Comparison of ENCODE assay signal across 1 cellular context in the genomic region with DNA sequence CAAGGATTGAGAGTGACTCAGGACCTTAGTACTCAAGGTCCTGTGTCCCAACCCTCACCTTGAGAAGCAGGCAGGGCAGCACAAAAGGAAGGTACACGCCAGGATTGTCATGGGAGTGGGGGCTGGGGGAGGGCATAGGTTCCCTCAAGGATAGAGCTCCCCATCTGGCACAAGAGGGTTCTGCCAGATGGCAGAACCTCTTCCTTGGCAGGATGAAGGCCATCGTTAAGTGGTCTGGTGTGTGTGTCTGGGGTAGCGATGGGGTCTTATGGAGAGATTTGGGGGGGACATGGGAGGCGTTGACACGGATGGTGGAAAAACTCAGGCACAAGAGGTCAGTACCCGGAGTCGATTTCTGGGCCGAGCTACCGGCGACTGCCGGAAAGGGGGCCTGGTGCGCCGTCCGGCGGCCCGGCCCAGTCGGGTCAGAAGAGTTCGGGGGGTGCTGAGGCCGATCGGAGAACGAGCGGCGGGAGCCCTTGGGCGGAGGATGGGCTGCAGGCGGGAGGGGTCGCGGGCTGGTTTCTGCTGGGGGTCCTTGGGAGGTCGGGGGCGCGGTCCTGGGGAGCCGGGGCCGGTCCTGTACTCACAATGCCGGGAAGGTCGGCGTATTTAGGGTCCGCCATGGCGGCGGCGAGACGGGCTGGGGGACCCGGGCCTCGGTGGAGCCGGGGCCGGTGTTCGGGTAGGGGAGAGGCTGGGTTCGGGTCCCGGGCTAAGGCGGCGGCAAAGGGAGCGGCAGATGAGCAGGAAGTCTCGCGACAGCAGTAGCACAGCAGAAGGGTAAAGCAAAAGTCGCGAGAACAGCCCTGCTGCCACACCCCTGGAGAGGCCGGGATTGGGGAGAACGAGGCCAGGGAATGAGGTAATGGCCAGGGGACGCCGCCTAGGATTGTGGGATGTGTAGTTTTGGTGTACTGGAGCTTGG.
TF ChIP-seq lines count a peak whose summit lies in the region.

A gene (minus strand): TSS at position 755 of the 928 bp plus-strand sequence. CDS start 129 bp downstream, at position 626.

TF ChIP-seq in HepG2, 621 proteins besides CTCF, POLR2A, EP300 and RAD21 (continued from another document and continues in another):
- TF ChIP-seq, protein P1, sequence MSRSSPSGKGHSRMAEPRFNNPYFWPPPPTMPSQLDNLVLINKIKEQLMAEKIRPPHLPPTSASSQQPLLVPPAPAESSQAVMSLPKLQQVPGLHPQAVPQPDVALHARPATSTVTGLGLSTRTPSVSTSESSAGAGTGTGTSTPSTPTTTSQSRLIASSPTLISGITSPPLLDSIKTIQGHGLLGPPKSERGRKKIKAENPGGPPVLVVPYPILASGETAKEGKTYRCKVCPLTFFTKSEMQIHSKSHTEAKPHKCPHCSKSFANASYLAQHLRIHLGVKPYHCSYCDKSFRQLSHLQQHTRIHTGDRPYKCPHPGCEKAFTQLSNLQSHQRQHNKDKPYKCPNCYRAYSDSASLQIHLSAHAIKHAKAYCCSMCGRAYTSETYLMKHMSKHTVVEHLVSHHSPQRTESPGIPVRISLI (CRISPR knock-in tag; IDR thresholded peaks at IDR 0.05; ENCODE audit: borderline replicate concordance) = no peak
- TF ChIP-seq, protein P2, sequence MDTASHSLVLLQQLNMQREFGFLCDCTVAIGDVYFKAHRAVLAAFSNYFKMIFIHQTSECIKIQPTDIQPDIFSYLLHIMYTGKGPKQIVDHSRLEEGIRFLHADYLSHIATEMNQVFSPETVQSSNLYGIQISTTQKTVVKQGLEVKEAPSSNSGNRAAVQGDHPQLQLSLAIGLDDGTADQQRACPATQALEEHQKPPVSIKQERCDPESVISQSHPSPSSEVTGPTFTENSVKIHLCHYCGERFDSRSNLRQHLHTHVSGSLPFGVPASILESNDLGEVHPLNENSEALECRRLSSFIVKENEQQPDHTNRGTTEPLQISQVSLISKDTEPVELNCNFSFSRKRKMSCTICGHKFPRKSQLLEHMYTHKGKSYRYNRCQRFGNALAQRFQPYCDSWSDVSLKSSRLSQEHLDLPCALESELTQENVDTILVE (CRISPR knock-in tag; IDR thresholded peaks at IDR 0.05) = 0 out of 2 replicates have a peak, but pooled peaks have one; percentile 10
- TF ChIP-seq RARG (CRISPR knock-in tag; IDR thresholded peaks at IDR 0.05; ENCODE audit: low read depth) (no peak), MAFK (conservative IDR thresholded peaks at IDR 0.05 in 1 of 2, IDR thresholded peaks at IDR 0.05 in 1 of 2; ENCODE audit: low read length in 2 of 2) (no peak), ZNF121 (CRISPR knock-in tag; IDR thresholded peaks at IDR 0.05) (no peak), ZBTB8A (CRISPR knock-in tag; IDR thresholded peaks at IDR 0.05; ENCODE audit: borderline replicate concordance, low read depth) (0 out of 2 replicates have a peak, but pooled peaks have one; percentile 38), ZNF567 (CRISPR knock-in tag; IDR thresholded peaks at IDR 0.05; ENCODE audit: borderline replicate concordance) (no peak), ZBTB7B (CRISPR knock-in tag; IDR thresholded peaks at IDR 0.05) (peak; percentile 17; the same call in 1 of the 2 replicates), CREM (IDR thresholded peaks at IDR 0.05) (peak; percentile 90), CREM (CRISPR knock-in tag; IDR thresholded peaks at IDR 0.05) (no peak), FOXA1 (IDR thresholded peaks at IDR 0.05) (no peak), FOXA1 (CRISPR knock-in tag; IDR thresholded peaks at IDR 0.05) (no peak), ZNF607 (CRISPR knock-in tag; IDR thresholded peaks at IDR 0.05; ENCODE audit: borderline replicate concordance) (0 out of 2 replicates have a peak, but pooled peaks have one; percentile 13), IRX3 (CRISPR knock-in tag; IDR thresholded peaks at IDR 0.05; ENCODE audit: borderline replicate concordance, low read depth) (no peak), ARNT2 (CRISPR knock-in tag; IDR thresholded peaks at IDR 0.05; ENCODE audit: low read depth) (peak; percentile 86; the same call in 1 of the 2 replicates), BRCA1 (CRISPR knock-in tag; IDR thresholded peaks at IDR 0.05) (no peak), ONECUT2 (CRISPR knock-in tag; IDR thresholded peaks at IDR 0.05) (no peak), FOXA3 (CRISPR knock-in tag; IDR thresholded peaks at IDR 0.05) (0 out of 2 replicates have a peak, but pooled peaks have one; percentile 40), ARNTL (CRISPR knock-in tag; IDR thresholded peaks at IDR 0.05) (no peak), MIER3 (CRISPR knock-in tag; IDR thresholded peaks at IDR 0.05; ENCODE audit: borderline replicate concordance) (0 out of 2 replicates have a peak, but pooled peaks have one; percentile 24), RBFOX2 (IDR thresholded peaks at IDR 0.05; ENCODE audit: low read depth, low read length) (peak; percentile 87), ZNF777 (CRISPR knock-in tag; IDR thresholded peaks at IDR 0.05) (no peak), FOXK1 (CRISPR knock-in tag; IDR thresholded peaks at IDR 0.05; ENCODE audit: borderline replicate concordance, low read depth) (no peak), ZFY (CRISPR knock-in tag; IDR thresholded peaks at IDR 0.05) (peak; percentile 64; the same call in 1 of the 2 replicates), FOXJ3 (CRISPR knock-in tag; IDR thresholded peaks at IDR 0.05; ENCODE audit: borderline replicate concordance) (no peak), CC2D1A (CRISPR knock-in tag; IDR thresholded peaks at IDR 0.05) (no peak), HCFC1 (IDR thresholded peaks at IDR 0.05; ENCODE audit: low read depth, low read length) (peak; percentile 89), MTF2 (CRISPR knock-in tag; IDR thresholded peaks at IDR 0.05; ENCODE audit: borderline replicate concordance) (no peak), CENPT (CRISPR knock-in tag; IDR thresholded peaks at IDR 0.05; ENCODE audit: low read depth) (no peak), ZNF644 (CRISPR knock-in tag; IDR thresholded peaks at IDR 0.05; ENCODE audit: low read depth) (no peak), RELA (CRISPR knock-in tag; IDR thresholded peaks at IDR 0.05) (no peak), CCAR2 (optimal IDR thresholded peaks at IDR 0.05; ENCODE audit: low read depth, low read length) (no peak), IKZF1 (IDR thresholded peaks at IDR 0.05) (no peak), NFKBIZ (CRISPR knock-in tag; IDR thresholded peaks at IDR 0.05) (no peak), ZNF160 (CRISPR knock-in tag; IDR thresholded peaks at IDR 0.05) (no peak), GATAD1 (CRISPR knock-in tag; IDR thresholded peaks at IDR 0.05) (peak; percentile 82), ZNF891 (CRISPR knock-in tag; IDR thresholded peaks at IDR 0.05) (peak; percentile 42; the same call in 1 of the 2 replicates), ATF1 (CRISPR knock-in tag; IDR thresholded peaks at IDR 0.05) (peak; percentile 76), NFATC3 (CRISPR knock-in tag; IDR thresholded peaks at IDR 0.05) (no peak), CEBPG (CRISPR knock-in tag; IDR thresholded peaks at IDR 0.05) (peak; percentile 75), ZNF546 (CRISPR knock-in tag; conservative IDR thresholded peaks at IDR 0.05) (no peak), ZNF329 (CRISPR knock-in tag; IDR thresholded peaks at IDR 0.05; ENCODE audit: low read depth) (no peak)
- TF ChIP-seq, protein P3, sequence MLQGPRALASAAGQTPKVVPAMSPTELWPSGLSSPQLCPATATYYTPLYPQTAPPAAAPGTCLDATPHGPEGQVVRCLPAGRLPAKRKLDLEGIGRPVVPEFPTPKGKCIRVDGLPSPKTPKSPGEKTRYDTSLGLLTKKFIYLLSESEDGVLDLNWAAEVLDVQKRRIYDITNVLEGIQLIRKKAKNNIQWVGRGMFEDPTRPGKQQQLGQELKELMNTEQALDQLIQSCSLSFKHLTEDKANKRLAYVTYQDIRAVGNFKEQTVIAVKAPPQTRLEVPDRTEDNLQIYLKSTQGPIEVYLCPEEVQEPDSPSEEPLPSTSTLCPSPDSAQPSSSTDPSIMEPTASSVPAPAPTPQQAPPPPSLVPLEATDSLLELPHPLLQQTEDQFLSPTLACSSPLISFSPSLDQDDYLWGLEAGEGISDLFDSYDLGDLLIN (CRISPR knock-in tag; IDR thresholded peaks at IDR 0.05; ENCODE audit: borderline replicate concordance) = no peak
- TF ChIP-seq, protein P4, sequence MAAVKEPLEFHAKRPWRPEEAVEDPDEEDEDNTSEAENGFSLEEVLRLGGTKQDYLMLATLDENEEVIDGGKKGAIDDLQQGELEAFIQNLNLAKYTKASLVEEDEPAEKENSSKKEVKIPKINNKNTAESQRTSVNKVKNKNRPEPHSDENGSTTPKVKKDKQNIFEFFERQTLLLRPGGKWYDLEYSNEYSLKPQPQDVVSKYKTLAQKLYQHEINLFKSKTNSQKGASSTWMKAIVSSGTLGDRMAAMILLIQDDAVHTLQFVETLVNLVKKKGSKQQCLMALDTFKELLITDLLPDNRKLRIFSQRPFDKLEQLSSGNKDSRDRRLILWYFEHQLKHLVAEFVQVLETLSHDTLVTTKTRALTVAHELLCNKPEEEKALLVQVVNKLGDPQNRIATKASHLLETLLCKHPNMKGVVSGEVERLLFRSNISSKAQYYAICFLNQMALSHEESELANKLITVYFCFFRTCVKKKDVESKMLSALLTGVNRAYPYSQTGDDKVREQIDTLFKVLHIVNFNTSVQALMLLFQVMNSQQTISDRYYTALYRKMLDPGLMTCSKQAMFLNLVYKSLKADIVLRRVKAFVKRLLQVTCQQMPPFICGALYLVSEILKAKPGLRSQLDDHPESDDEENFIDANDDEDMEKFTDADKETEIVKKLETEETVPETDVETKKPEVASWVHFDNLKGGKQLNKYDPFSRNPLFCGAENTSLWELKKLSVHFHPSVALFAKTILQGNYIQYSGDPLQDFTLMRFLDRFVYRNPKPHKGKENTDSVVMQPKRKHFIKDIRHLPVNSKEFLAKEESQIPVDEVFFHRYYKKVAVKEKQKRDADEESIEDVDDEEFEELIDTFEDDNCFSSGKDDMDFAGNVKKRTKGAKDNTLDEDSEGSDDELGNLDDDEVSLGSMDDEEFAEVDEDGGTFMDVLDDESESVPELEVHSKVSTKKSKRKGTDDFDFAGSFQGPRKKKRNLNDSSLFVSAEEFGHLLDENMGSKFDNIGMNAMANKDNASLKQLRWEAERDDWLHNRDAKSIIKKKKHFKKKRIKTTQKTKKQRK (IDR thresholded peaks at IDR 0.05; ENCODE audit: low read length) = no peak
- TF ChIP-seq, protein P5, sequence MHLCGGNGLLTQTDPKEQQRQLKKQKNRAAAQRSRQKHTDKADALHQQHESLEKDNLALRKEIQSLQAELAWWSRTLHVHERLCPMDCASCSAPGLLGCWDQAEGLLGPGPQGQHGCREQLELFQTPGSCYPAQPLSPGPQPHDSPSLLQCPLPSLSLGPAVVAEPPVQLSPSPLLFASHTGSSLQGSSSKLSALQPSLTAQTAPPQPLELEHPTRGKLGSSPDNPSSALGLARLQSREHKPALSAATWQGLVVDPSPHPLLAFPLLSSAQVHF (CRISPR knock-in tag; IDR thresholded peaks at IDR 0.05) = no peak
- TF ChIP-seq, protein P6, sequence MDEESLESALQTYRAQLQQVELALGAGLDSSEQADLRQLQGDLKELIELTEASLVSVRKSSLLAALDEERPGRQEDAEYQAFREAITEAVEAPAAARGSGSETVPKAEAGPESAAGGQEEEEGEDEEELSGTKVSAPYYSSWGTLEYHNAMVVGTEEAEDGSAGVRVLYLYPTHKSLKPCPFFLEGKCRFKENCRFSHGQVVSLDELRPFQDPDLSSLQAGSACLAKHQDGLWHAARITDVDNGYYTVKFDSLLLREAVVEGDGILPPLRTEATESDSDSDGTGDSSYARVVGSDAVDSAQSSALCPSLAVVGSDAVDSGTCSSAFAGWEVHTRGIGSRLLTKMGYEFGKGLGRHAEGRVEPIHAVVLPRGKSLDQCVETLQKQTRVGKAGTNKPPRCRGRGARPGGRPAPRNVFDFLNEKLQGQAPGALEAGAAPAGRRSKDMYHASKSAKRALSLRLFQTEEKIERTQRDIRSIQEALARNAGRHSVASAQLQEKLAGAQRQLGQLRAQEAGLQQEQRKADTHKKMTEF (CRISPR knock-in tag; IDR thresholded peaks at IDR 0.05) = no peak
- TF ChIP-seq, protein P7, sequence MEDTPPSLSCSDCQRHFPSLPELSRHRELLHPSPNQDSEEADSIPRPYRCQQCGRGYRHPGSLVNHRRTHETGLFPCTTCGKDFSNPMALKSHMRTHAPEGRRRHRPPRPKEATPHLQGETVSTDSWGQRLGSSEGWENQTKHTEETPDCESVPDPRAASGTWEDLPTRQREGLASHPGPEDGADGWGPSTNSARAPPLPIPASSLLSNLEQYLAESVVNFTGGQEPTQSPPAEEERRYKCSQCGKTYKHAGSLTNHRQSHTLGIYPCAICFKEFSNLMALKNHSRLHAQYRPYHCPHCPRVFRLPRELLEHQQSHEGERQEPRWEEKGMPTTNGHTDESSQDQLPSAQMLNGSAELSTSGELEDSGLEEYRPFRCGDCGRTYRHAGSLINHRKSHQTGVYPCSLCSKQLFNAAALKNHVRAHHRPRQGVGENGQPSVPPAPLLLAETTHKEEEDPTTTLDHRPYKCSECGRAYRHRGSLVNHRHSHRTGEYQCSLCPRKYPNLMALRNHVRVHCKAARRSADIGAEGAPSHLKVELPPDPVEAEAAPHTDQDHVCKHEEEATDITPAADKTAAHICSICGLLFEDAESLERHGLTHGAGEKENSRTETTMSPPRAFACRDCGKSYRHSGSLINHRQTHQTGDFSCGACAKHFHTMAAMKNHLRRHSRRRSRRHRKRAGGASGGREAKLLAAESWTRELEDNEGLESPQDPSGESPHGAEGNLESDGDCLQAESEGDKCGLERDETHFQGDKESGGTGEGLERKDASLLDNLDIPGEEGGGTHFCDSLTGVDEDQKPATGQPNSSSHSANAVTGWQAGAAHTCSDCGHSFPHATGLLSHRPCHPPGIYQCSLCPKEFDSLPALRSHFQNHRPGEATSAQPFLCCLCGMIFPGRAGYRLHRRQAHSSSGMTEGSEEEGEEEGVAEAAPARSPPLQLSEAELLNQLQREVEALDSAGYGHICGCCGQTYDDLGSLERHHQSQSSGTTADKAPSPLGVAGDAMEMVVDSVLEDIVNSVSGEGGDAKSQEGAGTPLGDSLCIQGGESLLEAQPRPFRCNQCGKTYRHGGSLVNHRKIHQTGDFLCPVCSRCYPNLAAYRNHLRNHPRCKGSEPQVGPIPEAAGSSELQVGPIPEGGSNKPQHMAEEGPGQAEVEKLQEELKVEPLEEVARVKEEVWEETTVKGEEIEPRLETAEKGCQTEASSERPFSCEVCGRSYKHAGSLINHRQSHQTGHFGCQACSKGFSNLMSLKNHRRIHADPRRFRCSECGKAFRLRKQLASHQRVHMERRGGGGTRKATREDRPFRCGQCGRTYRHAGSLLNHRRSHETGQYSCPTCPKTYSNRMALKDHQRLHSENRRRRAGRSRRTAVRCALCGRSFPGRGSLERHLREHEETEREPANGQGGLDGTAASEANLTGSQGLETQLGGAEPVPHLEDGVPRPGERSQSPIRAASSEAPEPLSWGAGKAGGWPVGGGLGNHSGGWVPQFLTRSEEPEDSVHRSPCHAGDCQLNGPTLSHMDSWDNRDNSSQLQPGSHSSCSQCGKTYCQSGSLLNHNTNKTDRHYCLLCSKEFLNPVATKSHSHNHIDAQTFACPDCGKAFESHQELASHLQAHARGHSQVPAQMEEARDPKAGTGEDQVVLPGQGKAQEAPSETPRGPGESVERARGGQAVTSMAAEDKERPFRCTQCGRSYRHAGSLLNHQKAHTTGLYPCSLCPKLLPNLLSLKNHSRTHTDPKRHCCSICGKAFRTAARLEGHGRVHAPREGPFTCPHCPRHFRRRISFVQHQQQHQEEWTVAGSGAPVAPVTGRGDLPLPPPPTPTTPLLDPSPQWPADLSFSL (CRISPR knock-in tag; IDR thresholded peaks at IDR 0.05) = no peak
